ENCODE assay signal across 11 cellular contexts in genomic region chr18:69968073-69968472, GRCh38. TPM values are rescaled to one million over a fixed set of nuclear protein-coding genes. Genes with fewer than 3 reads are reported as not detected.
DNase-seq lines count a peak whose midpoint lies in the region; ATAC-seq and TF ChIP-seq lines count a peak whose summit lies in the region.
"Had no signal": no experiment of that assay in that cellular context is flagged by ENCODE, and none has a peak within 500 bp of the region (broad histone marks: within the 10 kb centered on the region; RNA-seq: fewer than 3 reads in every experiment).

No MANE protein-coding gene starts in this region.

- H3K27ac Mint-ChIP-seq in naive thymus-derived CD8-positive, alpha-beta T cell: peak overlapping the region; percentile 77 to 92 (median 82)

- POLR2A ChIA-PET in naive thymus-derived CD8-positive, alpha-beta T cell (lab: Charles Lee): interaction anchor here (1.0 to 1.5 kb wide), 4 partner anchors 11 to 24 kb away, joined by 3 to 6 read pairs (median 5); partner anchors contain the start of gene CD226
- POLR2A ChIA-PET in HEK293T (lab: Yijun Ruan, JAX): no interaction called here

- DNase-seq in activated T-cell treated with anti-CD3 and anti-CD28 coated beads, Interleukin-2, amount 50 U/mL, for 1 hour: peak; percentile 37
- DNase-seq in activated T-cell treated with anti-CD3 and anti-CD28 coated beads for 4 hours (no peak), NCI-H748 treated with DMSO at 0.1 percent for 48 hours (lab: John Stamatoyannopoulos, UW) (peak; percentile 54), HEK293T (ENCODE audit: extremely low spot score) (no peak), foreskin melanocyte (no peak)
- DNase-seq in naive thymus-derived CD8-positive, alpha-beta T cell: peak in 8 of 10 donors; percentile 17 to 75 (median 46)
- DNase-seq: activated CD4-positive, alpha-beta T cell treated with anti-CD3 and anti-CD28 coated beads for 1 hour; brain microvascular endothelial cell; HCEC 1CT had no signal

- ATAC-seq in HG02870 (IDR thresholded peaks at IDR 0.05; ENCODE audit: unreplicated experiment): peak; percentile 99
- peak; percentile 96 to 99 for ATAC-seq in naive thymus-derived CD8-positive, alpha-beta T cell
- no peak for ATAC-seq in esophagus mucosa

- H3K27me3 Mint-ChIP-seq in naive thymus-derived CD8-positive, alpha-beta T cell: no peaks in the 10 kb centered on the region

- H3K4me1 Mint-ChIP-seq in naive thymus-derived CD8-positive, alpha-beta T cell: peaks cover 12 to 25% (median 22%) of the 10 kb centered on the region in 4 donors

- CTCF ChIA-PET in HEK293T (lab: Yijun Ruan, JAX): no interaction called here

- H3K9me3 Mint-ChIP-seq in naive thymus-derived CD8-positive, alpha-beta T cell: peaks cover 0 to 13% (median 8%) of the 10 kb centered on the region in 9 donors

- H3K36me3 Mint-ChIP-seq in naive thymus-derived CD8-positive, alpha-beta T cell: peaks cover 0 to 14% (median 12%) of the 10 kb centered on the region in 3 donors

- H3K4me3 Mint-ChIP-seq in naive thymus-derived CD8-positive, alpha-beta T cell: peak overlapping the region in 5 of 10 donors; percentile 1 to 51 (median 23)

TF ChIP-seq in HEK293T, 16 proteins besides CTCF, POLR2A, EP300 and RAD21:
- TF ChIP-seq ZNF384 (IDR thresholded peaks at IDR 0.05) (no peak), LEF1 (IDR thresholded peaks at IDR 0.05; ENCODE audit: borderline replicate concordance) (no peak), FOXM1 (IDR thresholded peaks at IDR 0.05; ENCODE audit: borderline replicate concordance) (no peak), BHLHE40 (IDR thresholded peaks at IDR 0.05; ENCODE audit: borderline replicate concordance) (no peak), CTBP1 (IDR thresholded peaks at IDR 0.05; ENCODE audit: borderline replicate concordance) (no peak), HDGF (IDR thresholded peaks at IDR 0.05; ENCODE audit: borderline replicate concordance) (no peak), PKNOX1 (IDR thresholded peaks at IDR 0.05) (no peak), NFRKB (IDR thresholded peaks at IDR 0.05) (no peak), L3MBTL2 (conservative IDR thresholded peaks at IDR 0.05) (no peak)

RNA-seq across cellular contexts. Expression of gene CD226, which starts 20.4 kb away (rescaled TPM):
- total RNA-seq in naive thymus-derived CD8-positive, alpha-beta T cell: 10 to 100 TPM; 24.6 to 26.1 TPM
- 10 to 100 TPM; 13.0 to 26.4 (median 15.6) TPM for polyA plus RNA-seq in naive thymus-derived CD8-positive, alpha-beta T cell
- total RNA-seq in esophagus mucosa: 0.44 TPM

Comparison
In these comparisons a context has a peak if more than half of its experiments do, and no peak if none do; other contexts are left out.
1. DNase-seq: peak in activated T-cell treated with anti-CD3 and anti-CD28 coated beads, Interleukin-2, amount 50 U/mL, for 1 hour (single experiment), NCI-H748 treated with DMSO at 0.1 percent for 48 hours (single experiment) and naive thymus-derived CD8-positive, alpha-beta T cell (8 of 10); none in activated T-cell treated with anti-CD3 and anti-CD28 coated beads for 4 hours (single experiment), HEK293T (single experiment) and foreskin melanocyte (single experiment).
2. RNA of gene CD226, which starts 20.4 kb away (total RNA-seq): 24.6 to 26.1 TPM in naive thymus-derived CD8-positive, alpha-beta T cell; 0.44 TPM in esophagus mucosa (single experiment); every median in the first group is over 10 times any median in the second.